Comparison of ENCODE assay signal across 11 cellular contexts in the genomic region with DNA sequence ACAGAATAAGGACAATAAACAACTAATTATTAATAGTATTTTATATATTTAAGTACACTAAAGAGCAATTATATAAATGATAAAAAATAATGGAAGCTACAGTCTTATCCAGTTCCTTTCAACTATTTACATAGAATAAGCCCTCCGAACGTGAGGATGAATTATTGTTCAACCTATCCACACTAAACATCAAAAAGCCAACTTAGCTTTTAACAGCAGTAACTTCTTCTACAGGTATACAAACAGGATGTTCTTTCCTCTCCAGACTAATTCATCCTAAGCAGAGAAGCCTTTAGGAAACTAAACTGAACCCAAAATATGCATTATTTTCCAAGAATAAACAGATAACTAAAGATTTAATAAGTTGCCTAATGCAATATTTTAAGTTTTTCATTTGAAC. TPM values are rescaled to one million over a fixed set of nuclear protein-coding genes. Genes with fewer than 3 reads are reported as not detected.
DNase-seq lines count a peak whose midpoint lies in the region; ATAC-seq, FAIRE-seq and TF ChIP-seq lines count a peak whose summit lies in the region.
"Had no signal": no experiment of that assay in that cellular context is flagged by ENCODE, and none has a peak within 500 bp of the region (broad histone marks: within the 10 kb centered on the region; RNA-seq: fewer than 3 reads in every experiment).

No MANE protein-coding gene starts in this region.

- peak overlapping the region; percentile 93 for H3K27ac Mint-ChIP-seq in osteocyte (ENCODE audit: unreplicated experiment)

- peaks cover 0 to 14% (median 11%) of the 10 kb centered on the region in 11 experiments; a peak in 10 of 22 replicates for H3K36me3 ChIP-seq in BLaER1 treated with 17β-estradiol and CSF1 and Interleukin-3, amounts not matched to agents 10 nM and 100 nM

- H3K4me2 ChIP-seq in BLaER1 treated with 17β-estradiol and CSF1 and Interleukin-3, amounts not matched to agents 10 nM and 100 nM = peak overlapping the region; percentile 59 to 96 (median 87); a peak in 20 of 22 replicates

- H3K4me1 Mint-ChIP-seq in osteocyte (ENCODE audit: unreplicated experiment) = peaks cover 37% of the 10 kb centered on the region

- no peak for FAIRE-seq in HTR-8/SVneo (lab: Jason Lieb, UNC)

- H3K27me3 Mint-ChIP-seq in osteocyte (ENCODE audit: unreplicated experiment) = no peaks in the 10 kb centered on the region

- no peaks in the 10 kb centered on the region for H3K9me3 Mint-ChIP-seq in osteocyte (ENCODE audit: unreplicated experiment)

- intact Hi-C loops in dorsolateral prefrontal cortex (cut with DNase I) = loop anchor here in 1 of 2 donors (5.0 kb wide), 2 partner anchors 84 to 104 kb away; no protein-coding TSS in a partner anchor

- H3K36me3 Mint-ChIP-seq in osteocyte (ENCODE audit: unreplicated experiment) = peaks cover 3% of the 10 kb centered on the region

- no peaks in the 10 kb centered on the region for H3K27me3 ChIP-seq in BLaER1 treated with 17β-estradiol and CSF1 and Interleukin-3, amounts not matched to agents 10 nM and 100 nM
- no peaks in the 10 kb centered on the region for H3K27me3 ChIP-seq in dorsolateral prefrontal cortex

- H3K4me3 ChIP-seq in BLaER1 treated with 17β-estradiol and CSF1 and Interleukin-3, amounts not matched to agents 10 nM and 100 nM = peak overlapping the region in 8 of 10 experiments; percentile 93 to 99 (median 96); a peak in 10 of 20 replicates
- H3K4me3 ChIP-seq in NB4 (ENCODE audit: low read depth, low read length) = peak overlapping the region; percentile 91
- peak overlapping the region in 58 of 59 donors; percentile 12 to 98 (median 84) for H3K4me3 ChIP-seq in dorsolateral prefrontal cortex

- peaks cover 12 to 27% (median 19%) of the 10 kb centered on the region in 10 experiments for H3K4me1 ChIP-seq in BLaER1 treated with 17β-estradiol and CSF1 and Interleukin-3, amounts not matched to agents 10 nM and 100 nM

- no peak for ATAC-seq in GM18907 (IDR thresholded peaks at IDR 0.05; ENCODE audit: unreplicated experiment)

- TF ChIP-seq CTCF in NB4 (IDR thresholded peaks at IDR 0.05; ENCODE audit: low read depth, low read length) (no peak), dorsolateral prefrontal cortex (IDR thresholded peaks at IDR 0.05 in 54 of 56, conservative IDR thresholded peaks at IDR 0.05 in 2 of 56; ENCODE audit: low read depth in 1 of 56, partially characterized antibody in 56 of 56) (no peak), osteocyte (IDR thresholded peaks at IDR 0.05) (no peak)

- H3K9me3 ChIP-seq in BLaER1 treated with 17β-estradiol and CSF1 and Interleukin-3, amounts not matched to agents 10 nM and 100 nM (replicated peaks in 1 of 11) = no peaks in the 10 kb centered on the region

- peak overlapping the region; percentile 95 for H3K4me3 Mint-ChIP-seq in osteocyte (ENCODE audit: unreplicated experiment)

- DNase-seq in NB4 (ENCODE audit: low read depth) (no peak), dorsolateral prefrontal cortex (no peak), osteocyte (ENCODE audit: extremely low spot score, unreplicated experiment) (no peak), SKM-1 (lab: John Stamatoyannopoulos, UW; ENCODE audit: unreplicated experiment) (no peak), HTR-8/SVneo (ENCODE audit: insufficient read length, low spot score) (no peak)
- DNase-seq in stimulated activated CD4-positive, alpha-beta T cell treated with anti-CD3 and anti-CD28 coated beads, Interleukin-4, amount 100 ng/mL, for 1 hour = no peak
- DNase-seq: activated CD8-positive, alpha-beta memory T cell treated with anti-CD3 and anti-CD28 coated beads for 24 hours; NCI-H69; occipital lobe had no signal

- peak overlapping the region in 3 of 11 experiments; percentile 25 to 94 (median 93); a peak in 4 of 22 replicates for H3K9ac ChIP-seq in BLaER1 treated with 17β-estradiol and CSF1 and Interleukin-3, amounts not matched to agents 10 nM and 100 nM

- TF ChIP-seq POLR2A in NB4 (IDR thresholded peaks at IDR 0.05; ENCODE audit: extremely low read depth, insufficient read length) = no peak

- H4K20me1 ChIP-seq in BLaER1 treated with 17β-estradiol and CSF1 and Interleukin-3, amounts not matched to agents 10 nM and 100 nM = peaks cover 0 to 42% (median 26%) of the 10 kb centered on the region in 11 experiments; a peak in 13 of 22 replicates

- H3K27ac ChIP-seq in BLaER1 treated with 17β-estradiol and CSF1 and Interleukin-3, amounts not matched to agents 10 nM and 100 nM = no peak overlapping the region
- H3K27ac ChIP-seq in dorsolateral prefrontal cortex = peak overlapping the region in 18 of 59 donors; percentile 7 to 97 (median 86)

RNA-seq across cellular contexts. Expression of a gene that starts 2.3 kb away (rescaled TPM):
- total RNA-seq in dorsolateral prefrontal cortex (100 to 1,000 TPM in 9 of 120 experiments, 10 to 100 TPM in 111; 12.0 to 124 (median 62.9) TPM), osteocyte (108 and 112 TPM in 2 replicates)

RNA-seq across cellular contexts. Expression of a gene that starts 50.4 kb away (rescaled TPM):
- 1 to 10 TPM in 101 of 120 experiments, under 1 TPM in 19; 0.41 to 7.1 (median 1.6) TPM for total RNA-seq in dorsolateral prefrontal cortex
- total RNA-seq in osteocyte = 1.3 and 2.5 TPM in 2 replicates
